9 cellular contexts compared by ENCODE assay signal in genomic region chr1:8876099-8876496, GRCh38. TPM values are rescaled to one million over a fixed set of nuclear protein-coding genes. Genes with fewer than 3 reads are reported as not detected.
DNase-seq lines count a peak whose midpoint lies in the region; TF ChIP-seq lines count a peak whose summit lies in the region.
"Had no signal": no experiment of that assay in that cellular context is flagged by ENCODE, and none has a peak within 500 bp of the region (broad histone marks: within the 10 kb centered on the region; RNA-seq: fewer than 3 reads in every experiment).

No MANE protein-coding gene starts in this region.

- H3K4me1 ChIP-seq in DOHH2 (ENCODE audit: control insufficient read depth, low read length) (peaks cover 52% of the 10 kb centered on the region), OCI-LY3 (ENCODE audit: low read length) (peaks cover 33% of the 10 kb centered on the region), duodenal mucosa (ENCODE audit: control insufficient read depth in 1 of 2, insufficient read depth in 2 of 2, low read length in 2 of 2) (peaks cover 70 to 71% of the 10 kb centered on the region in 2 donors)

- H3K79me2 ChIP-seq in DOHH2 (ENCODE audit: control insufficient read depth, low read length) (peaks cover 90% of the 10 kb centered on the region), OCI-LY3 (ENCODE audit: low read length) (peaks cover 84% of the 10 kb centered on the region)

- H2AFZ ChIP-seq in OCI-LY3 (ENCODE audit: low read depth, low read length): no peak overlapping the region

- no peaks in the 10 kb centered on the region for H3K9me2 ChIP-seq in DOHH2 (replicated peaks; ENCODE audit: control insufficient read depth, low read length)

- in situ Hi-C loops in KBM-7 (cut with MboI; ENCODE audit: low pct_unique_long_range_greater_than_20kb, low sequenced_read_pairs): no loop called here

- H3K27ac Mint-ChIP-seq in osteocyte (ENCODE audit: unreplicated experiment): peak overlapping the region; percentile 95

- H3K9ac ChIP-seq in OCI-LY3 (ENCODE audit: low read length): peak overlapping the region; percentile 99; the same call in 1 of the 2 replicates
- peak overlapping the region in 1 of 2 donors; percentile 26 for H3K9ac ChIP-seq in duodenal mucosa (ENCODE audit: low read depth in 1 of 2, low read length in 2 of 2)

- H3K27me3 ChIP-seq in DOHH2 (ENCODE audit: control insufficient read depth, low read length) (no peaks in the 10 kb centered on the region), OCI-LY3 (ENCODE audit: low read depth, low read length) (no peaks in the 10 kb centered on the region), duodenal mucosa (ENCODE audit: control insufficient read depth in 1 of 2, insufficient read depth in 2 of 2, low read length in 2 of 2) (no peaks in the 10 kb centered on the region)

- H4K20me1 ChIP-seq in DOHH2 (ENCODE audit: control insufficient read depth, insufficient read depth, low read depth, low read length) (peaks cover 55% of the 10 kb centered on the region), OCI-LY3 (ENCODE audit: insufficient read depth, low read length) (peaks cover 62% of the 10 kb centered on the region)

- H3K4me2 ChIP-seq in DOHH2 (ENCODE audit: low read length): peak overlapping the region; percentile 81
- H3K4me2 ChIP-seq in OCI-LY3 (ENCODE audit: low read length): peak overlapping the region; percentile 73

- H3K4me1 Mint-ChIP-seq in osteocyte (ENCODE audit: unreplicated experiment): peaks cover 71% of the 10 kb centered on the region

- peak overlapping the region; percentile 93 for H3K4me3 Mint-ChIP-seq in osteocyte (ENCODE audit: unreplicated experiment)

- H3K27ac ChIP-seq in DOHH2 (ENCODE audit: low read depth, low read length) (peak overlapping the region; percentile 81), OCI-LY3 (ENCODE audit: low read length) (no peak overlapping the region), duodenal mucosa (ENCODE audit: low read depth, low read length) (no peak overlapping the region)

- no peaks in the 10 kb centered on the region for H3K9me3 Mint-ChIP-seq in osteocyte (ENCODE audit: unreplicated experiment)

- no peaks in the 10 kb centered on the region for H3K27me3 Mint-ChIP-seq in osteocyte (ENCODE audit: unreplicated experiment)

- TF ChIP-seq CTCF in DOHH2 (IDR thresholded peaks at IDR 0.05; ENCODE audit: low read depth, low read length, poor library complexity, severe bottlenecking) (no peak), OCI-LY3 (IDR thresholded peaks at IDR 0.05; ENCODE audit: low read depth, low read length) (no peak), osteocyte (IDR thresholded peaks at IDR 0.05) (no peak)

- peaks cover 30% of the 10 kb centered on the region for H3K36me3 Mint-ChIP-seq in osteocyte (ENCODE audit: unreplicated experiment)

- peak overlapping the region; percentile 83 for H3K4me3 ChIP-seq in DOHH2 (ENCODE audit: low read length)
- H3K4me3 ChIP-seq in OCI-LY3 (ENCODE audit: low read length): peak overlapping the region; percentile 98
- H3K4me3 ChIP-seq in duodenal mucosa (ENCODE audit: low read depth in 1 of 2, low read length in 2 of 2): peak overlapping the region; percentile 84 to 97

- H3K9me3 ChIP-seq in DOHH2 (ENCODE audit: control insufficient read depth, insufficient read depth, low read length) (no peaks in the 10 kb centered on the region), OCI-LY3 (ENCODE audit: insufficient read depth, low read length) (no peaks in the 10 kb centered on the region), duodenal mucosa (ENCODE audit: control insufficient read depth in 1 of 2, low read length in 2 of 2) (no peaks in the 10 kb centered on the region)

- H3K36me3 ChIP-seq in DOHH2 (ENCODE audit: control insufficient read depth, low read length): peaks cover 83% of the 10 kb centered on the region
- peaks cover 63% of the 10 kb centered on the region for H3K36me3 ChIP-seq in OCI-LY3 (replicated peaks; ENCODE audit: low read depth, low read length)
- H3K36me3 ChIP-seq in duodenal mucosa (ENCODE audit: control insufficient read depth in 1 of 2, insufficient read depth in 2 of 2, low read length in 2 of 2): peaks cover 26 to 27% of the 10 kb centered on the region in 2 donors

- peaks cover 60% of the 10 kb centered on the region for H3F3A ChIP-seq in DOHH2 (ENCODE audit: control insufficient read depth, insufficient read depth)

- DNase-seq in osteocyte (ENCODE audit: extremely low spot score, unreplicated experiment): no peak
- no peak for DNase-seq in activated CD8-positive, alpha-beta memory T cell treated with anti-CD3 and anti-CD28 coated beads, Interleukin-2, amount 50 U/mL, for 4 hours
- no peak for DNase-seq in KBM-7
- DNase-seq in NOMO-1 treated with DMSO at 0.1 percent for 48 hours (lab: John Stamatoyannopoulos, UW; ENCODE audit: unreplicated experiment): no peak
- no peak for DNase-seq in NCI-H1092 treated with DMSO at 0.1 percent for 48 hours (lab: John Stamatoyannopoulos, UW)
- DNase-seq: islet precursor cell had no signal

RNA-seq across cellular contexts. Expression of gene ENO1, which starts 2.4 kb away (rescaled TPM):
- 744 and 748 TPM in 2 replicates for total RNA-seq in osteocyte

RNA-seq across cellular contexts. Expression of gene RERE, which starts 58.7 kb away (rescaled TPM):
- 76.8 and 79.7 TPM in 2 replicates for total RNA-seq in osteocyte
